Comparison of ENCODE assay signal across 8 cellular contexts in the genomic region with DNA sequence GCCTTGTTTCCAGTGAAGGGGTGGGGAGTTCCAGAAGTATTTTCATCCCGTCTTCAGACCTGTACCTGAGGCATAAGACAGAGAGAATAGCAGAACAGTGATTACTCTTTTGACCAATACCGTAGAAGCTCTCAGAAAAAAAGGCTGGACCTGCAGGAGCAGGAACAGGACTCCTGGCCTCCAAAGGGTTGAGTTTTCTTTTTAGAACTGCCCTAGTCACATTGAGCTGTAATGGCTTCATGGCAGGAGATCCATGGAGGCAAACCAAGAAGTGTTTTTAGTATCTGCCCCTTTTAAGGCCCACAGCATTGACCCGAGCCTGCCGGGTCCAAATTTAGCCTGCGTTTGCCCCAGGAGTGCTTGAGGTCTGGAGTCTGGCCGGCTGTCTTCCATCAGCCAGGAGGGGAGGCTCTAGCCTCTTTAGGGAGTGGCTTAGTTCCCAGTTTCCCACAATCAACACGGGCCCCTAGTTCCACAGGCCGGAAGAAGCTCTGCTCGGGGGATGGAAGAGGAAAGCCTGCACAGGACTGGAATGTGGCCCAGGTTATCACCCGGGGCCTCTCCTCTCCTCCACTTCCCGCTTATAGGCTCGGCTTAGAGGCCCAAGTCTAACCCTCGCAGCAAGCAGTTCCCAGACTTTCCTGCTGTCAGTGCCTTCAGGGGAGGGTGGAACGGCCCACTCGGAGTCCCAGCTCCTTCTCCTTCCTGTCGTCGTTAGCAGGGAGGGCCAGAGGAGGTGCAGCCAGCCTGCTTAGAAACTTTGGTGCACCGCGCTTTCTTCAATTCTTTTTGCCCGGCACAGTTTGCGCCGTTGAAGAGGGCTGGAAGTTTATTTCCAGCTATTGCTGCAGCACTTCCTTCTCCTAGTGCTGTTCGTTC.
DNase-seq lines count a peak whose midpoint lies in the region; FAIRE-seq and TF ChIP-seq lines count a peak whose summit lies in the region.

No MANE protein-coding gene starts in this region.

- TF ChIP-seq CTCF in AG10803 (conservative IDR thresholded peaks at IDR 0.05; ENCODE audit: low read length) (no peak), fibroblast of the aortic adventitia (IDR thresholded peaks at IDR 0.05; ENCODE audit: insufficient read depth, low read length) (no peak), nephron progenitor cell (IDR thresholded peaks at IDR 0.05) (no peak)

- DNase-seq in AG10803 (ENCODE audit: low read depth) (peak; percentile 34), RCC 7860 (ENCODE audit: low spot score) (peak; percentile 67), fibroblast of the aortic adventitia (ENCODE audit: low read depth) (peak; percentile 96), nephron progenitor cell (no peak), GF-D8 (lab: John Stamatoyannopoulos, UW) (no peak), GM19239 (ENCODE audit: insufficient read length, low spot score) (no peak), GDM1 (lab: John Stamatoyannopoulos, UW) (no peak), activated T-cell treated with anti-CD3 and anti-CD28 coated beads for 4 hours (no peak)

- peaks cover 8% of the 10 kb centered on the region for H3K36me3 Mint-ChIP-seq in nephron progenitor cell (ENCODE audit: low read depth)

- peaks cover 89% of the 10 kb centered on the region for H3K4me1 Mint-ChIP-seq in nephron progenitor cell

- peaks cover 6% of the 10 kb centered on the region for H3K27me3 Mint-ChIP-seq in nephron progenitor cell (ENCODE audit: low read depth, poor library complexity)

- H3K4me3 ChIP-seq in AG10803 (ENCODE audit: low read length) (no peak overlapping the region), fibroblast of the aortic adventitia (ENCODE audit: low read depth, low read length) (peak overlapping the region; percentile 68)

- no peak for FAIRE-seq in RCC 7860 (lab: Jason Lieb, UNC)
- no peak for FAIRE-seq in GM19239 (lab: Jason Lieb, UNC)

- peak overlapping the region; percentile 82 for H3K4me3 Mint-ChIP-seq in nephron progenitor cell

- peak overlapping the region; percentile 100 for H3K27ac Mint-ChIP-seq in nephron progenitor cell

- no peaks in the 10 kb centered on the region for H3K9me3 Mint-ChIP-seq in nephron progenitor cell

Comparison
In these comparisons a context has a peak if more than half of its experiments do, and no peak if none do; other contexts are left out.
1. DNase-seq: peak in AG10803 (single experiment), RCC 7860 (single experiment) and fibroblast of the aortic adventitia (single experiment); none in nephron progenitor cell (single experiment), GF-D8 (single experiment), GM19239 (single experiment), GDM1 (single experiment) and activated T-cell treated with anti-CD3 and anti-CD28 coated beads for 4 hours (single experiment).